In genomic region chr2:88574445-88574844, GRCh38 we compare ENCODE assay signal across 12 cellular contexts. TPM values are rescaled to one million over a fixed set of nuclear protein-coding genes. Genes with fewer than 3 reads are reported as not detected.
DNase-seq lines count a peak whose midpoint lies in the region; ATAC-seq and TF ChIP-seq lines count a peak whose summit lies in the region.
"Had no signal": no experiment of that assay in that cellular context is flagged by ENCODE, and none has a peak within 500 bp of the region (broad histone marks: within the 10 kb centered on the region; RNA-seq: fewer than 3 reads in every experiment).

No MANE protein-coding gene starts in this region.

- no peaks in the 10 kb centered on the region for H3K27me3 Mint-ChIP-seq in activated T-helper 17 cell treated with anti-CD3 and anti-CD28 coated beads, Interleukin-2, amount 50 U/mL, for 72 hours
- H3K27me3 Mint-ChIP-seq in chondrocyte (ENCODE audit: low read depth): no peaks in the 10 kb centered on the region

- peak; percentile 92 for ATAC-seq in GM18519 (IDR thresholded peaks at IDR 0.05; ENCODE audit: low FRiP score, unreplicated experiment)
- peak; percentile 94 for ATAC-seq in GM21390 (IDR thresholded peaks at IDR 0.05; ENCODE audit: unreplicated experiment)
- peak; percentile 64 for ATAC-seq in HG03025 (IDR thresholded peaks at IDR 0.05; ENCODE audit: low FRiP score, unreplicated experiment)
- ATAC-seq in activated T-helper 17 cell treated with anti-CD3 and anti-CD28 coated beads, Interleukin-2, amount 50 U/mL, for 72 hours (replicated peaks): peak; percentile 90
- ATAC-seq: CD8-positive, alpha-beta T cell had no signal

- H3K36me3 Mint-ChIP-seq in activated T-helper 17 cell treated with anti-CD3 and anti-CD28 coated beads, Interleukin-2, amount 50 U/mL, for 72 hours (ENCODE audit: low read depth): peaks cover 99% of the 10 kb centered on the region
- H3K36me3 Mint-ChIP-seq in chondrocyte (ENCODE audit: low read depth): peaks cover 39% of the 10 kb centered on the region

- TF ChIP-seq CTCF in chondrocyte (IDR thresholded peaks at IDR 0.05): no peak

- peak overlapping the region; percentile 44 for H3K27ac Mint-ChIP-seq in activated T-helper 17 cell treated with anti-CD3 and anti-CD28 coated beads, Interleukin-2, amount 50 U/mL, for 72 hours
- H3K27ac Mint-ChIP-seq in chondrocyte (ENCODE audit: unreplicated experiment): no peak overlapping the region
- H3K27ac Mint-ChIP-seq: CD8-positive, alpha-beta T cell had no signal

- no peaks in the 10 kb centered on the region for H3K9me3 Mint-ChIP-seq in activated T-helper 17 cell treated with anti-CD3 and anti-CD28 coated beads, Interleukin-2, amount 50 U/mL, for 72 hours
- H3K9me3 Mint-ChIP-seq in chondrocyte (ENCODE audit: low read depth): no peaks in the 10 kb centered on the region
- H3K9me3 Mint-ChIP-seq: CD8-positive, alpha-beta T cell had no signal

- DNase-seq in D341Med (ENCODE audit: low spot score): no peak
- no peak for DNase-seq in AML-193 (lab: John Stamatoyannopoulos, UW)
- no peak for DNase-seq in activated CD4-positive, CD25-positive, alpha-beta regulatory T cell (lab: John Stamatoyannopoulos, UW)
- DNase-seq in chondrocyte (ENCODE audit: low spot score): no peak
- DNase-seq: amniotic stem cell; CD8-positive, alpha-beta T cell; KG1; NCI-H2081 had no signal

- no peak overlapping the region for H3K4me3 Mint-ChIP-seq in activated T-helper 17 cell treated with anti-CD3 and anti-CD28 coated beads, Interleukin-2, amount 50 U/mL, for 72 hours
- no peak overlapping the region for H3K4me3 Mint-ChIP-seq in chondrocyte (ENCODE audit: unreplicated experiment)
- H3K4me3 Mint-ChIP-seq: CD8-positive, alpha-beta T cell had no signal

- peaks cover 18% of the 10 kb centered on the region for H3K4me1 Mint-ChIP-seq in activated T-helper 17 cell treated with anti-CD3 and anti-CD28 coated beads, Interleukin-2, amount 50 U/mL, for 72 hours
- peaks cover 20% of the 10 kb centered on the region for H3K4me1 Mint-ChIP-seq in chondrocyte (ENCODE audit: low read depth)

RNA-seq across cellular contexts. Expression of gene EIF2AK3, which starts 52.8 kb away (rescaled TPM):
- 10 to 100 TPM; 17.1 to 22.0 TPM for total RNA-seq in activated T-helper 17 cell treated with anti-CD3 and anti-CD28 coated beads, Interleukin-2, amount 50 U/mL, for 72 hours
- total RNA-seq in chondrocyte: 18.5 to 19.8 TPM (median 19.3 TPM) in 3 replicates
